Comparison of ENCODE assay signal across 8 cellular contexts in the genomic region with DNA sequence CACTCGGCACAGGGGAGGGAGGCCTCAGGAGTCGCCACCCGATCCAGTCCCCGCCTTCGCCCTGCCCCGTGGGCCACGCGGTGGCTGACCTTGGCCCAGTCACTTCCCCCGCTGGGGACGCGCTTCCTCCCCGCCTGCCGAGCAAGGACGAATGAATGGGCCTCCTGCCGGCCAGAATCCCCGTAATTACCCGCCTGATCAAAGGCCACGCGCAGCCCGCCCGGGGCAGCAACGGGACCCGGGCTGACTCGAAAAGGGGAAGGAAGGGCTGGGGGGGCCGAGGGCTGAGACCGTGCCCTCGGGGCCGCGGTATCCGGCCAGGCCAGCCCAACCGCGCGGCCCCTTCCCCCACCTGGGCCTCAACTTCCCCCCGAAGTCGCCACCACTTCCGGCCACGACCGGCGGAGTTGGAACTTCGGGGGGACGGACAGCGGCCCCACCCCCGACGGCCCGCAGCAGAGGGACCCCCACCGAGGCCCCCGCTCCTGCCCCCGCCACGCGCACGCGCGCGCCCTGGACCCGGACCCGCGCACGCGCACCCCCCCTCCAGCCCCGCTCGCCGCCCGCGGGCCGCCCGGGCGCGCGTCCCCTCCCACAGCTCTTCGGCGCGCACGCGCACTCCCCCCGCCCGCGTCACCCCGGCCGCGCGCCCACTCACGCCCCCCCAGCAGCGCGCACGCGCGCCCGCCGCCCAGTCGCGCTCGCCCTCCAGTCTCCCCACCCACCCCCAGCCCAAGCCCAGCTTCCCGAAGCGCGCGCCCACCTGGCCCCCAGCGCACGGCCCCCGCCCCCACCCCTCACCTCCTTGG. TPM values are rescaled to one million over a fixed set of nuclear protein-coding genes. Genes with fewer than 3 reads are reported as not detected.
DNase-seq lines count a peak whose midpoint lies in the region; ATAC-seq and TF ChIP-seq lines count a peak whose summit lies in the region.

No MANE protein-coding gene starts in this region.

- intact Hi-C loops in Right ventricle myocardium superior (cut with DNase I), result loop anchor here (2.0 kb wide), 1 partner anchor 20 kb away; a partner anchor contains a TSS

- peak overlapping the region; percentile 98 for H3K9ac ChIP-seq in SK-N-MC (ENCODE audit: insufficient read length)

- H3K4me1 Mint-ChIP-seq in type B pancreatic cell (ENCODE audit: unreplicated experiment), result peaks cover 15% of the 10 kb centered on the region

- H3K27me3 Mint-ChIP-seq in type B pancreatic cell, result no peaks in the 10 kb centered on the region

- TF ChIP-seq CTCF in type B pancreatic cell (conservative IDR thresholded peaks at IDR 0.05), result peak; percentile 45

- H3K4me3 Mint-ChIP-seq in type B pancreatic cell, result peak overlapping the region; percentile 90

- peak overlapping the region; percentile 90 for H3K27ac ChIP-seq in SK-N-MC

- DNase-seq in COR-L47 (lab: John Stamatoyannopoulos, UW) (peak; percentile 76), HuH-7.5 (ENCODE audit: low spot score) (peak; percentile 98), SK-N-MC (ENCODE audit: low read depth, low spot score) (no peak), Right ventricle myocardium superior (peak; percentile 91), pons (ENCODE audit: low spot score) (peak; percentile 50), type B pancreatic cell (ENCODE audit: extremely low spot score, unreplicated experiment) (peak; percentile 78)
- DNase-seq in activated naive CD4-positive, alpha-beta T cell treated with anti-CD3 and anti-CD28 coated beads, Interleukin-2, amount 50 U/mL, for 72 hours (ENCODE audit: low spot score in 2 of 2), result peak; percentile 78 to 86

- no peaks in the 10 kb centered on the region for H3K36me3 ChIP-seq in SK-N-MC (ENCODE audit: insufficient read depth, low read length)

- H3K9me3 ChIP-seq in SK-N-MC (ENCODE audit: low read depth, low read length), result no peaks in the 10 kb centered on the region

- peaks cover 6 to 7% of the 10 kb centered on the region in 2 donors for H3K36me3 Mint-ChIP-seq in activated naive CD4-positive, alpha-beta T cell treated with anti-CD3 and anti-CD28 coated beads, Interleukin-2, amount 50 U/mL, for 72 hours
- no peaks in the 10 kb centered on the region for H3K36me3 Mint-ChIP-seq in type B pancreatic cell

- peak overlapping the region; percentile 92 for H3K4me3 ChIP-seq in SK-N-MC

- ATAC-seq in GM21367 (IDR thresholded peaks at IDR 0.05; ENCODE audit: unreplicated experiment), result peak; percentile 12
- ATAC-seq in activated naive CD4-positive, alpha-beta T cell treated with anti-CD3 and anti-CD28 coated beads, Interleukin-2, amount 50 U/mL, for 72 hours, result peak; percentile 44 to 74
- peak; percentile 53 for ATAC-seq in Right ventricle myocardium superior (ENCODE audit: poor library complexity)

- H3K27ac Mint-ChIP-seq in activated naive CD4-positive, alpha-beta T cell treated with anti-CD3 and anti-CD28 coated beads, Interleukin-2, amount 50 U/mL, for 72 hours, result peak overlapping the region; percentile 96 to 98
- peak overlapping the region; percentile 91 for H3K27ac Mint-ChIP-seq in type B pancreatic cell

- no peaks in the 10 kb centered on the region for H3K9me3 Mint-ChIP-seq in activated naive CD4-positive, alpha-beta T cell treated with anti-CD3 and anti-CD28 coated beads, Interleukin-2, amount 50 U/mL, for 72 hours
- H3K9me3 Mint-ChIP-seq in type B pancreatic cell, result no peaks in the 10 kb centered on the region

RNA-seq across cellular contexts. Expression of a gene that starts 0.5 kb away (rescaled TPM):
- 10 to 100 TPM; 32.2 to 32.5 TPM for total RNA-seq in activated naive CD4-positive, alpha-beta T cell treated with anti-CD3 and anti-CD28 coated beads, Interleukin-2, amount 50 U/mL, for 72 hours
- total RNA-seq in Right ventricle myocardium superior (33.9 TPM), type B pancreatic cell (ENCODE audit: low replicate concordance) (30.2 and 34.0 TPM in 2 replicates)

RNA-seq across cellular contexts. Expression of a gene that starts 20.5 kb away (rescaled TPM):
- total RNA-seq in activated naive CD4-positive, alpha-beta T cell treated with anti-CD3 and anti-CD28 coated beads, Interleukin-2, amount 50 U/mL, for 72 hours, result 10 to 100 TPM; 25.9 to 37.3 TPM
- total RNA-seq in Right ventricle myocardium superior, result 26.7 TPM
- total RNA-seq in type B pancreatic cell (ENCODE audit: low replicate concordance), result 37.4 and 40.7 TPM in 2 replicates

RNA-seq across cellular contexts. Expression of a gene that starts 55.2 kb away (rescaled TPM):
- total RNA-seq in activated naive CD4-positive, alpha-beta T cell treated with anti-CD3 and anti-CD28 coated beads, Interleukin-2, amount 50 U/mL, for 72 hours, result not detected
- not detected for total RNA-seq in Right ventricle myocardium superior
- not detected in 2 replicates for total RNA-seq in type B pancreatic cell (ENCODE audit: low replicate concordance)
